ENCODE assay signal across 8 cellular contexts in genomic region chr2:148874868-148875341, GRCh38. TPM values are rescaled to one million over a fixed set of nuclear protein-coding genes. Genes with fewer than 3 reads are reported as not detected.
DNase-seq lines count a peak whose midpoint lies in the region; ATAC-seq and TF ChIP-seq lines count a peak whose summit lies in the region.

Gene KIF5C, plus strand, starts transcription at chr2:148875227. Its CDS starts 391 bp downstream, at chr2:148875618.

- H3K9me3 ChIP-seq in HUES64 (ENCODE audit: insufficient read depth, low read depth, low read length) (0 out of 2 replicates have a peak, but pooled peaks cover 10% of the 10 kb centered on the region), neuron (ENCODE audit: low read length) (no peaks in the 10 kb centered on the region)

- in situ Hi-C loops in Caki2 (cut with HindIII; ENCODE audit: low pct_unique_long_range_greater_than_20kb, low sequenced_read_pairs) = no loop called here

- peak; percentile 58 for DNase-seq in Caki2 (ENCODE audit: low read depth)
- peak; percentile 83 for DNase-seq in RPMI8226
- DNase-seq in activated gamma-delta T cell (lab: John Stamatoyannopoulos, UW) = peak; percentile 63
- peak; percentile 67 to 92 for DNase-seq in foreskin fibroblast
- DNase-seq in stromal cell of bone marrow (ENCODE audit: low read depth) = peak; percentile 47

- H3K27me3 ChIP-seq in HUES64 (ENCODE audit: insufficient read depth, low read length) = peaks cover 20% of the 10 kb centered on the region; the same call in 1 of the 2 replicates
- H3K27me3 ChIP-seq in neuron (ENCODE audit: insufficient read depth, low read length) = no peaks in the 10 kb centered on the region

- H2AFZ ChIP-seq in neuron (ENCODE audit: low read depth, low read length) = peak within 1 kb of the TSS; percentile 86

- ATAC-seq in GM21526 (IDR thresholded peaks at IDR 0.05; ENCODE audit: low FRiP score, unreplicated experiment) = peak; percentile 95

- H3K36me3 ChIP-seq in HUES64 (ENCODE audit: insufficient read depth, low read length) = peaks cover 7% of the 10 kb centered on the region; the same call in 1 of the 2 replicates
- H3K36me3 ChIP-seq in neuron (ENCODE audit: insufficient read depth, low read length) = no peaks in the 10 kb centered on the region

- H3K9ac ChIP-seq in HUES64 (ENCODE audit: low read depth, low read length) = peak within 1 kb of the TSS; percentile 65

- WGBS in HUES64 = 1% methylated on average over 39 of the region's 39 CpGs

- H3K27ac ChIP-seq in HUES64 (ENCODE audit: low read depth, low read length) = peak within 1 kb of the TSS; percentile 66; the same call in 1 of the 2 replicates

- H3K4me1 ChIP-seq in HUES64 (ENCODE audit: insufficient read depth, low read length) (peaks cover 5% of the 10 kb centered on the region; the same call in 1 of the 2 replicates), neuron (ENCODE audit: insufficient read depth, low read length) (peaks cover 11% of the 10 kb centered on the region)

- no peak for TF ChIP-seq CTCF in foreskin fibroblast (IDR thresholded peaks at IDR 0.05; ENCODE audit: low read depth, low read length)

- H3K4me3 ChIP-seq in HUES64 (ENCODE audit: low read length) (peak within 1 kb of the TSS; percentile 76), foreskin fibroblast (ENCODE audit: low read depth in 1 of 2, low read length in 2 of 2) (peak within 1 kb of the TSS in 1 of 2 donors; percentile 45), neuron (ENCODE audit: low read length) (peak within 1 kb of the TSS; percentile 84)

RNA-seq across cellular contexts. Expression of gene KIF5C, which starts in this region (rescaled TPM):
- total RNA-seq in Caki2 (2014; rRNA removed; shearing (Covaris generic); ENCODE audit: low replicate concordance) = not detected in 2 replicates
- 27.6 TPM for polyA plus RNA-seq in HUES64 (2013, experiment 1 of 2)
- polyA plus RNA-seq in HUES64 (2013, experiment 2 of 2) = 27.9 TPM

Comparison
In these comparisons a context has a peak if more than half of its experiments do, and no peak if none do; other contexts are left out.
1. Peak in DNase-seq in Caki2; RNA of the gene not detected or under 1 TPM.